8 cellular contexts compared by ENCODE assay signal in genomic region chr1:38872401-38873026, GRCh38. TPM values are rescaled to one million over a fixed set of nuclear protein-coding genes. Genes with fewer than 3 reads are reported as not detected.
DNase-seq lines count a peak whose midpoint lies in the region; ATAC-seq and TF ChIP-seq lines count a peak whose summit lies in the region.

No MANE protein-coding gene starts in this region.

- peak; percentile 20 for DNase-seq in WTC11 (ENCODE audit: low spot score)
- no peak for DNase-seq in endodermal cell
- DNase-seq in naive B cell: peak; percentile 20
- DNase-seq in mesenteric fat pad (ENCODE audit: low spot score): no peak

- H3K4me2 ChIP-seq in BLaER1: peak overlapping the region; percentile 93

- H3K27me3 Mint-ChIP-seq in WTC11 (ENCODE audit: low read depth) (no peaks in the 10 kb centered on the region), endodermal cell (ENCODE audit: insufficient read depth) (no peaks in the 10 kb centered on the region), naive B cell (no peaks in the 10 kb centered on the region)

- H3K4me1 Mint-ChIP-seq in WTC11 (peaks cover 12% of the 10 kb centered on the region), endodermal cell (peaks cover 17% of the 10 kb centered on the region), naive B cell (peaks cover 14 to 35% (median 26%) of the 10 kb centered on the region in 3 donors)

- H3K9me3 Mint-ChIP-seq in WTC11 (no peaks in the 10 kb centered on the region), endodermal cell (no peaks in the 10 kb centered on the region), naive B cell (peaks cover 0 to 1% (median 0%) of the 10 kb centered on the region in 7 donors)

- H3K4me1 ChIP-seq in BLaER1 (peaks cover 32% of the 10 kb centered on the region), endodermal cell (ENCODE audit: control insufficient read depth, insufficient read depth, low read length) (no peaks in the 10 kb centered on the region), urinary bladder (ENCODE audit: insufficient read depth) (no peaks in the 10 kb centered on the region)

- H3K36me3 Mint-ChIP-seq in WTC11 (peaks cover 4% of the 10 kb centered on the region; the same call in 1 of the 2 replicates), endodermal cell (ENCODE audit: low read depth) (peaks cover 11% of the 10 kb centered on the region), naive B cell (no peaks in the 10 kb centered on the region)

- ATAC-seq in GM19467 (IDR thresholded peaks at IDR 0.05; ENCODE audit: unreplicated experiment) (peak; percentile 16), HG03521 (IDR thresholded peaks at IDR 0.05; ENCODE audit: unreplicated experiment) (peak; percentile 17), WTC11 (no peak), naive B cell (ENCODE audit: low read depth in 2 of 2) (peak; percentile 2 to 10)

- H3K27ac Mint-ChIP-seq in WTC11 (no peak overlapping the region), endodermal cell (no peak overlapping the region), naive B cell (peak overlapping the region in 4 of 6 donors; percentile 76 to 94 (median 88))

- H4K20me1 ChIP-seq in BLaER1: peaks cover 21% of the 10 kb centered on the region; the same call in 1 of the 2 replicates

- H3K9me3 ChIP-seq in BLaER1 (no peaks in the 10 kb centered on the region), endodermal cell (ENCODE audit: control insufficient read depth, low read length) (no peaks in the 10 kb centered on the region)

- CTCF ChIA-PET in WTC11 (lab: Charles Lee): interaction anchor here (0.6 to 2.9 kb wide), 3 partner anchors 39 to 219 kb away, joined by 3 to 9 read pairs (median 5); no protein-coding TSS in a partner anchor

- TF ChIP-seq CTCF in WTC11 (IDR thresholded peaks at IDR 0.05) (no peak), endodermal cell (conservative IDR thresholded peaks at IDR 0.05) (no peak)

- H3K4me3 ChIP-seq in BLaER1 (peak overlapping the region; percentile 99), endodermal cell (ENCODE audit: low read length) (peak overlapping the region; percentile 94), urinary bladder (ENCODE audit: low read depth, low read length) (peak overlapping the region; percentile 85)

- H3K36me3 ChIP-seq in BLaER1: peaks cover 6% of the 10 kb centered on the region; the same call in 1 of the 2 replicates
- H3K36me3 ChIP-seq in endodermal cell (ENCODE audit: control insufficient read depth, insufficient read depth, low read length): no peaks in the 10 kb centered on the region
- H3K36me3 ChIP-seq in urinary bladder (ENCODE audit: insufficient read depth): no peaks in the 10 kb centered on the region

- WGBS in endodermal cell (ENCODE audit: insufficient coverage in 1 of 2, insufficient read length in 1 of 2), 2 experiments: 8 to 17% methylated on average over 6 to 25 of the region's 25 CpGs
- WGBS in urinary bladder: 5% methylated on average over 25 of the region's 25 CpGs

- H3K27me3 ChIP-seq in BLaER1 (no peaks in the 10 kb centered on the region), endodermal cell (ENCODE audit: control insufficient read depth, insufficient read depth, low read length, poor library complexity, severe bottlenecking) (no peaks in the 10 kb centered on the region)

- H3K27ac ChIP-seq in BLaER1 (peak overlapping the region; percentile 57), endodermal cell (ENCODE audit: low read depth, low read length) (no peak overlapping the region), urinary bladder (ENCODE audit: low read depth) (no peak overlapping the region)

- H3K9ac ChIP-seq in BLaER1: peak overlapping the region; percentile 89
- H3K9ac ChIP-seq in endodermal cell (ENCODE audit: extremely low read depth, low read length, poor library complexity, severe bottlenecking): peak overlapping the region; percentile 51

- POLR2A ChIA-PET in WTC11 (lab: Charles Lee): interaction anchor here (1.5 kb wide), 1 partner anchor 154 kb away, joined by 6 read pairs; the partner anchor contains the start of gene NDUFS5

- peak overlapping the region; percentile 92 for H3K4me3 Mint-ChIP-seq in WTC11
- H3K4me3 Mint-ChIP-seq in endodermal cell: peak overlapping the region; percentile 82
- H3K4me3 Mint-ChIP-seq in naive B cell: peak overlapping the region; percentile 82 to 96 (median 92)

TF ChIP-seq in WTC11, 78 proteins besides CTCF, POLR2A, EP300 and RAD21 (continues in another document):
- no peak for TF ChIP-seq HMGXB4 (CRISPR knock-in tag; IDR thresholded peaks at IDR 0.05)
- no peak for TF ChIP-seq ATF1 (CRISPR knock-in tag; IDR thresholded peaks at IDR 0.05)
- no peak for TF ChIP-seq SOX15 (CRISPR knock-in tag; IDR thresholded peaks at IDR 0.05)
- TF ChIP-seq STAT6 (CRISPR knock-in tag; conservative IDR thresholded peaks at IDR 0.05; ENCODE audit: low read depth): no peak
- TF ChIP-seq PREB (CRISPR knock-in tag; IDR thresholded peaks at IDR 0.05; ENCODE audit: borderline replicate concordance): no peak
- TF ChIP-seq SMAD4 (CRISPR knock-in tag; IDR thresholded peaks at IDR 0.05): no peak
- no peak for TF ChIP-seq IRF1 (CRISPR knock-in tag; IDR thresholded peaks at IDR 0.05)
- TF ChIP-seq FOXP1 (CRISPR knock-in tag; IDR thresholded peaks at IDR 0.05; ENCODE audit: borderline replicate concordance): no peak
- TF ChIP-seq ZBTB21 (CRISPR knock-in tag; IDR thresholded peaks at IDR 0.05; ENCODE audit: borderline replicate concordance): no peak
- TF ChIP-seq NR3C1 (CRISPR knock-in tag; conservative IDR thresholded peaks at IDR 0.05; ENCODE audit: low read depth): no peak

RNA-seq across cellular contexts. Expression of gene MYCBP, which starts 0.6 kb away (rescaled TPM):
- total RNA-seq in WTC11 (2021) (31.4 to 43.6 TPM (median 34.9 TPM) in 3 replicates), endodermal cell (10 to 100 TPM; 34.6 to 38.1 TPM), urinary bladder (17.2 TPM), mesenteric fat pad (13.5 TPM)
- 37.8 TPM for polyA plus RNA-seq in endodermal cell (2013, experiment 1 of 2)
- 33.9 TPM for polyA plus RNA-seq in endodermal cell (2013, experiment 2 of 2)
- polyA plus RNA-seq in naive B cell (ENCODE audit: low read depth in 6 of 6) (10 to 100 TPM; 30.9 to 49.5 (median 35.7) TPM), urinary bladder (14.3 TPM)

RNA-seq across cellular contexts. Expression of gene GJA9, which starts 8.9 kb away (rescaled TPM):
- total RNA-seq in WTC11 (2021): not detected in 3 replicates
- not detected for total RNA-seq in endodermal cell
- polyA plus RNA-seq in endodermal cell (2013, experiment 1 of 2): not detected
- polyA plus RNA-seq in endodermal cell (2013, experiment 2 of 2): not detected
- not detected for polyA plus RNA-seq in naive B cell (ENCODE audit: low read depth in 6 of 6)
- total RNA-seq in urinary bladder: 0.16 TPM
- not detected for polyA plus RNA-seq in urinary bladder
- not detected for total RNA-seq in mesenteric fat pad

RNA-seq across cellular contexts. Expression of gene RRAGC, which starts 12.9 kb away (rescaled TPM):
- 10.5 to 12.3 TPM (median 11.4 TPM) in 3 replicates for total RNA-seq in WTC11 (2021)
- total RNA-seq in endodermal cell: 10 to 100 TPM; 23.0 to 33.2 TPM
- 21.5 TPM for polyA plus RNA-seq in endodermal cell (2013, experiment 1 of 2)
- polyA plus RNA-seq in endodermal cell (2013, experiment 2 of 2): 22.5 TPM
- polyA plus RNA-seq in naive B cell (ENCODE audit: low read depth in 6 of 6): 10 to 100 TPM; 13.9 to 18.7 (median 14.8) TPM
- total RNA-seq in urinary bladder: 29.2 TPM
- polyA plus RNA-seq in urinary bladder: 25.3 TPM
- 81.3 TPM for total RNA-seq in mesenteric fat pad

Comparison
In these comparisons a context has a peak if more than half of its experiments do, and no peak if none do; other contexts are left out.
1. DNase-seq: peak in WTC11 (single experiment) and naive B cell (single experiment); none in endodermal cell (single experiment) and mesenteric fat pad (single experiment).
2. H3K27ac Mint-ChIP-seq: peak in naive B cell (4 of 6); none in WTC11 (single experiment) and endodermal cell (single experiment).
3. Peak in every context shown above with its lines, with median percentiles within 50 percentile points of each other: H3K4me3 ChIP-seq and H3K4me3 Mint-ChIP-seq.